Comparison of ENCODE assay signal across 18 cellular contexts in genomic region chrX:136671006-136671610, GRCh38. TPM values are rescaled to one million over a fixed set of nuclear protein-coding genes. Genes with fewer than 3 reads are reported as not detected.
A peak's percentile ranks its signal among the peaks of the same experiment; 100 is the strongest.
DNase-seq lines count a peak whose midpoint lies in the region; ATAC-seq, FAIRE-seq and TF ChIP-seq lines count a peak whose summit lies in the region.
"Had no signal": no experiment of that assay in that cellular context is flagged by ENCODE, and none has a peak within 500 bp of the region (broad histone marks: within the 10 kb centered on the region; RNA-seq: fewer than 3 reads in every experiment).

No MANE protein-coding gene starts in this region.

- no peak for TF ChIP-seq CTCF in tibial artery (IDR thresholded peaks at IDR 0.05)

- ATAC-seq in GM18517 (IDR thresholded peaks at IDR 0.05; ENCODE audit: unreplicated experiment) (peak; percentile 43), HG02885 (IDR thresholded peaks at IDR 0.05; ENCODE audit: poor library complexity, unreplicated experiment) (peak; percentile 28)

- H3K36me3 Mint-ChIP-seq in activated T-helper 1 cell treated with anti-CD3 and anti-CD28 coated beads, Interleukin-12 subunit alpha, Interleukin-12 subunit beta, Interleukin-2, Interleukin-4 antibody, amounts not matched to agents 30 ng/mL and 10 ng/mL and 1 ng/mL, durations not matched to agents 14 hours and 24 hours and 36 hours (ENCODE audit: low read depth), result peaks cover 65% of the 10 kb centered on the region
- H3K36me3 Mint-ChIP-seq: neural progenitor cell had no signal

- peaks cover 18 to 64% (median 35%) of the 10 kb centered on the region in 3 donors for H3K36me3 ChIP-seq in tibial artery
- H3K36me3 ChIP-seq: neural progenitor cell had no signal

- no peak overlapping the region for H3K4me3 ChIP-seq in tibial artery
- H3K4me3 ChIP-seq: BLaER1 treated with 17β-estradiol and CSF1 and Interleukin-3, amounts not matched to agents 10 nM and 100 nM; neural progenitor cell; right atrium auricular region; tibial nerve had no signal

- no peak for TF ChIP-seq POLR2A in GM12891 (IDR thresholded peaks at IDR 0.05; ENCODE audit: low read depth, low read length)

- H3K9me3 Mint-ChIP-seq in activated T-helper 1 cell treated with anti-CD3 and anti-CD28 coated beads, Interleukin-12 subunit alpha, Interleukin-12 subunit beta, Interleukin-2, Interleukin-4 antibody, amounts not matched to agents 30 ng/mL and 10 ng/mL and 1 ng/mL, durations not matched to agents 14 hours and 24 hours and 36 hours, result no peaks in the 10 kb centered on the region
- H3K9me3 Mint-ChIP-seq: memory B cell had no signal

- no peaks in the 10 kb centered on the region for H3K9me3 ChIP-seq in tibial artery
- H3K9me3 ChIP-seq: right atrium auricular region, tibial nerve had no signal

- no peak overlapping the region for H3K27ac ChIP-seq in tibial artery
- H3K27ac ChIP-seq: BLaER1 treated with 17β-estradiol and CSF1 and Interleukin-3, amounts not matched to agents 10 nM and 100 nM; neural progenitor cell; right atrium auricular region; tibial nerve had no signal

- H3K4me3 Mint-ChIP-seq in activated T-helper 1 cell treated with anti-CD3 and anti-CD28 coated beads, Interleukin-12 subunit alpha, Interleukin-12 subunit beta, Interleukin-2, Interleukin-4 antibody, amounts not matched to agents 30 ng/mL and 10 ng/mL and 1 ng/mL, durations not matched to agents 14 hours and 24 hours and 36 hours, result no peak overlapping the region
- H3K4me3 Mint-ChIP-seq: memory B cell, neural progenitor cell had no signal

- no peak for DNase-seq in GM12891 (ENCODE audit: insufficient read length, low spot score)
- DNase-seq in activated T-helper 1 cell treated with anti-CD3 and anti-CD28 coated beads, Interleukin-12 subunit alpha, Interleukin-12 subunit beta, Interleukin-2, Interleukin-4 antibody, amounts not matched to agents 30 ng/mL and 10 ng/mL and 1 ng/mL, durations not matched to agents 14 hours and 24 hours and 36 hours (ENCODE audit: low spot score), result no peak
- no peak for DNase-seq in dedifferentiated amniotic fluid mesenchymal stem cell (ENCODE audit: extremely low spot score)
- no peak for DNase-seq in tibial artery
- no peak for DNase-seq in NCI-H748 treated with DMSO at 0.1 percent for 48 hours (lab: John Stamatoyannopoulos, UW)
- DNase-seq: amniotic stem cell; Karpas-422; NCI-H1417 treated with DMSO at 0.1 percent for 48 hours; NCI-H345; stimulated activated CD4-positive, alpha-beta T cell treated with anti-CD3 and anti-CD28 coated beads, Interleukin-1b, Interleukin-23, amount 100 ng/mL, for 48 hours had no signal

- H3K4me1 Mint-ChIP-seq in activated T-helper 1 cell treated with anti-CD3 and anti-CD28 coated beads, Interleukin-12 subunit alpha, Interleukin-12 subunit beta, Interleukin-2, Interleukin-4 antibody, amounts not matched to agents 30 ng/mL and 10 ng/mL and 1 ng/mL, durations not matched to agents 14 hours and 24 hours and 36 hours (ENCODE audit: low read depth), result peaks cover 87% of the 10 kb centered on the region
- H3K4me1 Mint-ChIP-seq: neural progenitor cell had no signal

- intact Hi-C loops in activated T-helper 1 cell treated with anti-CD3 and anti-CD28 coated beads, Interleukin-12 subunit alpha, Interleukin-12 subunit beta, Interleukin-2, Interleukin-4 antibody, amounts not matched to agents 30 ng/mL and 10 ng/mL and 1 ng/mL, durations not matched to agents 14 hours and 24 hours and 36 hours (cut with micrococcal nuclease), result no loop called here
- intact Hi-C loops in tibial artery (cut with DNase I; ENCODE audit: low total_unique reads), result no loop called here

- FAIRE-seq in GM12891 (lab: Jason Lieb, UNC), result peak; percentile 96

- H3K27ac Mint-ChIP-seq in activated T-helper 1 cell treated with anti-CD3 and anti-CD28 coated beads, Interleukin-12 subunit alpha, Interleukin-12 subunit beta, Interleukin-2, Interleukin-4 antibody, amounts not matched to agents 30 ng/mL and 10 ng/mL and 1 ng/mL, durations not matched to agents 14 hours and 24 hours and 36 hours, result peak overlapping the region; percentile 52
- H3K27ac Mint-ChIP-seq: memory B cell, neural progenitor cell had no signal

- no peaks in the 10 kb centered on the region for H3K27me3 ChIP-seq in tibial artery
- H3K27me3 ChIP-seq: neural progenitor cell, right atrium auricular region had no signal

- no peaks in the 10 kb centered on the region for H3K4me1 ChIP-seq in tibial artery
- H3K4me1 ChIP-seq: neural progenitor cell, right atrium auricular region, tibial nerve had no signal

- no peaks in the 10 kb centered on the region for H3K27me3 Mint-ChIP-seq in activated T-helper 1 cell treated with anti-CD3 and anti-CD28 coated beads, Interleukin-12 subunit alpha, Interleukin-12 subunit beta, Interleukin-2, Interleukin-4 antibody, amounts not matched to agents 30 ng/mL and 10 ng/mL and 1 ng/mL, durations not matched to agents 14 hours and 24 hours and 36 hours (ENCODE audit: insufficient read depth)
- H3K27me3 Mint-ChIP-seq: memory B cell had no signal

TF ChIP-seq in GM12891, 5 proteins besides CTCF, POLR2A, EP300 and RAD21:
- TF ChIP-seq TAF1 (IDR thresholded peaks at IDR 0.05; ENCODE audit: low read depth, low read length) (no peak), POLR2AphosphoS5 (IDR thresholded peaks at IDR 0.05; ENCODE audit: low read depth, low read length) (no peak), POU2F2 (IDR thresholded peaks at IDR 0.05; ENCODE audit: low read depth, low read length) (peak; percentile 73; the same call in 1 of the 2 replicates), SPI1 (IDR thresholded peaks at IDR 0.05; ENCODE audit: low read depth, low read length) (no peak), PAX5 (IDR thresholded peaks at IDR 0.05; ENCODE audit: insufficient read depth, low read length, severe bottlenecking) (no peak)

RNA-seq across cellular contexts. Expression of gene CD40LG, which starts 23.1 kb away (rescaled TPM):
- polyA plus RNA-seq in GM12891 (2012; ENCODE audit: low read depth, missing spikeins), result 0.21 TPM
- total RNA-seq in activated T-helper 1 cell treated with anti-CD3 and anti-CD28 coated beads, Interleukin-12 subunit alpha, Interleukin-12 subunit beta, Interleukin-2, Interleukin-4 antibody, amounts not matched to agents 30 ng/mL and 10 ng/mL and 1 ng/mL, durations not matched to agents 14 hours and 24 hours and 36 hours, result 261 and 272 TPM in 2 replicates
- total RNA-seq: SK-MEL-5 had no signal
